13 cellular contexts compared by ENCODE assay signal in genomic region chr2:231643494-231643888, GRCh38. TPM values are rescaled to one million over a fixed set of nuclear protein-coding genes. Genes with fewer than 3 reads are reported as not detected.
A peak's percentile ranks its signal among the peaks of the same experiment; 100 is the strongest.
DNase-seq lines count a peak whose midpoint lies in the region; ATAC-seq lines count a peak whose summit lies in the region.
"Had no signal": no experiment of that assay in that cellular context is flagged by ENCODE, and none has a peak within 500 bp of the region (broad histone marks: within the 10 kb centered on the region; RNA-seq: fewer than 3 reads in every experiment).

No MANE protein-coding gene starts in this region.

- no peaks in the 10 kb centered on the region for H3K36me3 Mint-ChIP-seq in stimulated activated naive CD8-positive, alpha-beta T cell treated with anti-CD3 and anti-CD28 coated beads, Interleukin-15, Interleukin-2, amounts not matched to agents 100 ng/mL and 50 ng/mL, for 24 hours (ENCODE audit: low read depth)
- H3K36me3 Mint-ChIP-seq in dendritic cell treated with granulocyte-macrophage colony-stimulating factor and Interleukin-4, amounts not matched to agents 40 ng/mL and 50 ng/mL, for 4 days (ENCODE audit: low read depth) = no peaks in the 10 kb centered on the region
- no peaks in the 10 kb centered on the region for H3K36me3 Mint-ChIP-seq in activated T-cell treated with anti-CD3 and anti-CD28 coated beads, Interleukin-2, amount 50 U/mL, for 4 hours (ENCODE audit: insufficient read depth)

- intact Hi-C loops in dendritic cell treated with granulocyte-macrophage colony-stimulating factor and Interleukin-4, amounts not matched to agents 40 ng/mL and 50 ng/mL, for 4 days (cut with micrococcal nuclease) = loop anchor here (2.0 kb wide), 1 partner anchor 31 kb away; no protein-coding TSS in a partner anchor

- no peak overlapping the region for H3K4me2 ChIP-seq in neuronal stem cell (ENCODE audit: insufficient read depth, low read length, poor library complexity, severe bottlenecking)

- no peak overlapping the region for H3K14ac ChIP-seq in neuronal stem cell (ENCODE audit: low read length)

- no peak overlapping the region for H3K4me3 Mint-ChIP-seq in stimulated activated naive CD8-positive, alpha-beta T cell treated with anti-CD3 and anti-CD28 coated beads, Interleukin-15, Interleukin-2, amounts not matched to agents 100 ng/mL and 50 ng/mL, for 24 hours
- no peak overlapping the region for H3K4me3 Mint-ChIP-seq in stimulated activated naive CD8-positive, alpha-beta T cell treated with anti-CD3 and anti-CD28 coated beads, Interleukin-15, amount 100 ng/mL, for 72 hours
- no peak overlapping the region for H3K4me3 Mint-ChIP-seq in dendritic cell treated with granulocyte-macrophage colony-stimulating factor and Interleukin-4, amounts not matched to agents 40 ng/mL and 50 ng/mL, for 4 days
- H3K4me3 Mint-ChIP-seq in activated T-cell treated with anti-CD3 and anti-CD28 coated beads, Interleukin-2, amount 50 U/mL, for 4 hours = no peak overlapping the region

- H3K18ac ChIP-seq in neuronal stem cell (ENCODE audit: low read length) = peak overlapping the region; percentile 64

- H3K9ac ChIP-seq in neuronal stem cell (ENCODE audit: low read depth, low read length, poor library complexity) = no peak overlapping the region

- H2AFZ ChIP-seq in neuronal stem cell (ENCODE audit: low read length) = no peak overlapping the region

- peak overlapping the region; percentile 70 for H2AK5ac ChIP-seq in neuronal stem cell (ENCODE audit: low read depth, low read length)

- no peak for DNase-seq in stimulated activated naive CD8-positive, alpha-beta T cell treated with anti-CD3 and anti-CD28 coated beads, Interleukin-15, amount 100 ng/mL, for 72 hours
- DNase-seq in neuronal stem cell (ENCODE audit: low spot score) = no peak
- DNase-seq in activated T-cell treated with anti-CD3 and anti-CD28 coated beads, Interleukin-2, amount 50 U/mL, for 4 hours = no peak
- DNase-seq: BE2C, hippocampal formation, NCI-H1694 treated with DMSO at 0.1 percent for 48 hours had no signal

- ATAC-seq in stimulated activated naive CD8-positive, alpha-beta T cell treated with anti-CD3 and anti-CD28 coated beads, Interleukin-15, amount 100 ng/mL, for 72 hours = no peak
- no peak for ATAC-seq in activated T-cell treated with anti-CD3 and anti-CD28 coated beads, Interleukin-2, amount 50 U/mL, for 4 hours
- ATAC-seq in HG03521 (IDR thresholded peaks at IDR 0.05; ENCODE audit: unreplicated experiment) (no peak), GM18498 (IDR thresholded peaks at IDR 0.05; ENCODE audit: unreplicated experiment) (no peak), HG02798 (IDR thresholded peaks at IDR 0.05; ENCODE audit: poor library complexity, unreplicated experiment) (no peak)

- peak overlapping the region; percentile 95 for H3K27ac Mint-ChIP-seq in stimulated activated naive CD8-positive, alpha-beta T cell treated with anti-CD3 and anti-CD28 coated beads, Interleukin-15, Interleukin-2, amounts not matched to agents 100 ng/mL and 50 ng/mL, for 24 hours
- no peak overlapping the region for H3K27ac Mint-ChIP-seq in stimulated activated naive CD8-positive, alpha-beta T cell treated with anti-CD3 and anti-CD28 coated beads, Interleukin-15, amount 100 ng/mL, for 72 hours
- peak overlapping the region; percentile 77 for H3K27ac Mint-ChIP-seq in dendritic cell treated with granulocyte-macrophage colony-stimulating factor and Interleukin-4, amounts not matched to agents 40 ng/mL and 50 ng/mL, for 4 days

- no CpG with 5 or more reads among the region's 8 CpGs for WGBS in neuronal stem cell (ENCODE audit: extremely low coverage in 2 of 2, insufficient read length in 2 of 2, insufficient replicate concordance in 1 of 2), 2 donors

- H3K4me1 ChIP-seq in neuronal stem cell (ENCODE audit: control insufficient read depth in 2 of 2, insufficient read depth in 1 of 2, low read depth in 1 of 2, low read length in 2 of 2) = peaks cover 7 to 11% of the 10 kb centered on the region in 2 donors
- H3K4me1 ChIP-seq: BE2C, pancreas had no signal

- H3K9me3 ChIP-seq in neuronal stem cell (replicated peaks in 1 of 2; ENCODE audit: control insufficient read depth in 2 of 2, insufficient read depth in 1 of 2, low read depth in 1 of 2, low read length in 2 of 2) = peaks cover 0 to 3% of the 10 kb centered on the region in 2 donors
- H3K9me3 ChIP-seq: BE2C, pancreas had no signal

- no peak overlapping the region for H4K8ac ChIP-seq in neuronal stem cell (ENCODE audit: low read depth, low read length)

- H3K23ac ChIP-seq in neuronal stem cell (ENCODE audit: low read depth, low read length, poor library complexity) = no peak overlapping the region

- H3K27me3 ChIP-seq in neuronal stem cell (ENCODE audit: control insufficient read depth in 3 of 3, insufficient read depth in 3 of 3, low read depth in 1 of 3, low read length in 3 of 3) = peaks cover 0 to 7% (median 2%) of the 10 kb centered on the region in 3 experiments
- H3K27me3 ChIP-seq: BE2C, pancreas had no signal

- H2BK5ac ChIP-seq in neuronal stem cell (ENCODE audit: low read length) = no peak overlapping the region

- no peak overlapping the region for H2BK15ac ChIP-seq in neuronal stem cell (ENCODE audit: low read length)

- H3K4me1 Mint-ChIP-seq in stimulated activated naive CD8-positive, alpha-beta T cell treated with anti-CD3 and anti-CD28 coated beads, Interleukin-15, Interleukin-2, amounts not matched to agents 100 ng/mL and 50 ng/mL, for 24 hours (ENCODE audit: low read depth) = peaks cover 27% of the 10 kb centered on the region
- H3K4me1 Mint-ChIP-seq in stimulated activated naive CD8-positive, alpha-beta T cell treated with anti-CD3 and anti-CD28 coated beads, Interleukin-15, amount 100 ng/mL, for 72 hours = peaks cover 32% of the 10 kb centered on the region
- H3K4me1 Mint-ChIP-seq in dendritic cell treated with granulocyte-macrophage colony-stimulating factor and Interleukin-4, amounts not matched to agents 40 ng/mL and 50 ng/mL, for 4 days (ENCODE audit: low read depth) = peaks cover 28% of the 10 kb centered on the region
- peaks cover 12% of the 10 kb centered on the region for H3K4me1 Mint-ChIP-seq in activated T-cell treated with anti-CD3 and anti-CD28 coated beads, Interleukin-2, amount 50 U/mL, for 4 hours (ENCODE audit: low read depth)

- H3K27me3 Mint-ChIP-seq in stimulated activated naive CD8-positive, alpha-beta T cell treated with anti-CD3 and anti-CD28 coated beads, Interleukin-15, Interleukin-2, amounts not matched to agents 100 ng/mL and 50 ng/mL, for 24 hours = no peaks in the 10 kb centered on the region
- no peaks in the 10 kb centered on the region for H3K27me3 Mint-ChIP-seq in stimulated activated naive CD8-positive, alpha-beta T cell treated with anti-CD3 and anti-CD28 coated beads, Interleukin-15, amount 100 ng/mL, for 72 hours
- H3K27me3 Mint-ChIP-seq in dendritic cell treated with granulocyte-macrophage colony-stimulating factor and Interleukin-4, amounts not matched to agents 40 ng/mL and 50 ng/mL, for 4 days = peaks cover 10% of the 10 kb centered on the region
- no peaks in the 10 kb centered on the region for H3K27me3 Mint-ChIP-seq in activated T-cell treated with anti-CD3 and anti-CD28 coated beads, Interleukin-2, amount 50 U/mL, for 4 hours (ENCODE audit: low read depth)

- H3K4me3 ChIP-seq in neuronal stem cell (ENCODE audit: low read length in 2 of 2) = no peak overlapping the region
- H3K4me3 ChIP-seq: pancreas had no signal

- no peak overlapping the region for H3K4ac ChIP-seq in neuronal stem cell (ENCODE audit: low read length)

- peak overlapping the region; percentile 41 for H2BK12ac ChIP-seq in neuronal stem cell (ENCODE audit: low read length)

- no peaks in the 10 kb centered on the region for H3K36me3 ChIP-seq in neuronal stem cell (replicated peaks in 1 of 2; ENCODE audit: control insufficient read depth in 2 of 2, insufficient read depth in 2 of 2, low read length in 2 of 2)
- H3K36me3 ChIP-seq: BE2C, pancreas had no signal

- no peak overlapping the region for H2BK120ac ChIP-seq in neuronal stem cell (ENCODE audit: low read depth, low read length)

- H3K9me3 Mint-ChIP-seq in stimulated activated naive CD8-positive, alpha-beta T cell treated with anti-CD3 and anti-CD28 coated beads, Interleukin-15, Interleukin-2, amounts not matched to agents 100 ng/mL and 50 ng/mL, for 24 hours = no peaks in the 10 kb centered on the region
- H3K9me3 Mint-ChIP-seq in stimulated activated naive CD8-positive, alpha-beta T cell treated with anti-CD3 and anti-CD28 coated beads, Interleukin-15, amount 100 ng/mL, for 72 hours = no peaks in the 10 kb centered on the region
- H3K9me3 Mint-ChIP-seq in dendritic cell treated with granulocyte-macrophage colony-stimulating factor and Interleukin-4, amounts not matched to agents 40 ng/mL and 50 ng/mL, for 4 days = no peaks in the 10 kb centered on the region
- no peaks in the 10 kb centered on the region for H3K9me3 Mint-ChIP-seq in activated T-cell treated with anti-CD3 and anti-CD28 coated beads, Interleukin-2, amount 50 U/mL, for 4 hours

- no peaks in the 10 kb centered on the region for H3K79me1 ChIP-seq in neuronal stem cell (ENCODE audit: low read depth, low read length)

- no peak overlapping the region for H3K27ac ChIP-seq in neuronal stem cell (replicated peaks; ENCODE audit: low read length)

- H4K91ac ChIP-seq in neuronal stem cell (ENCODE audit: low read depth, low read length, poor library complexity) = no peak overlapping the region

RNA-seq across cellular contexts. Expression of gene TEX44, which starts 50.8 kb away (rescaled TPM):
- not detected for polyA plus RNA-seq in neuronal stem cell (2013, experiment 1 of 2)
- polyA plus RNA-seq in neuronal stem cell (2013, experiment 2 of 2) = not detected
- total RNA-seq in activated T-cell treated with anti-CD3 and anti-CD28 coated beads, Interleukin-2, amount 50 U/mL, for 4 hours = not detected
- total RNA-seq: activated CD8-positive, alpha-beta memory T cell treated with anti-CD3 and anti-CD28 coated beads for 36 hours; pancreas had no signal
- polyA plus RNA-seq: pancreas had no signal

Comparison
In these comparisons a context has a peak if more than half of its experiments do, and no peak if none do; other contexts are left out.
1. H3K27ac Mint-ChIP-seq: peak in stimulated activated naive CD8-positive, alpha-beta T cell treated with anti-CD3 and anti-CD28 coated beads, Interleukin-15, Interleukin-2, amounts not matched to agents 100 ng/mL and 50 ng/mL, for 24 hours (single experiment) and dendritic cell treated with granulocyte-macrophage colony-stimulating factor and Interleukin-4, amounts not matched to agents 40 ng/mL and 50 ng/mL, for 4 days (single experiment); none in stimulated activated naive CD8-positive, alpha-beta T cell treated with anti-CD3 and anti-CD28 coated beads, Interleukin-15, amount 100 ng/mL, for 72 hours (0 of 2).